Comparison of ENCODE assay signal across 14 cellular contexts in the genomic region with DNA sequence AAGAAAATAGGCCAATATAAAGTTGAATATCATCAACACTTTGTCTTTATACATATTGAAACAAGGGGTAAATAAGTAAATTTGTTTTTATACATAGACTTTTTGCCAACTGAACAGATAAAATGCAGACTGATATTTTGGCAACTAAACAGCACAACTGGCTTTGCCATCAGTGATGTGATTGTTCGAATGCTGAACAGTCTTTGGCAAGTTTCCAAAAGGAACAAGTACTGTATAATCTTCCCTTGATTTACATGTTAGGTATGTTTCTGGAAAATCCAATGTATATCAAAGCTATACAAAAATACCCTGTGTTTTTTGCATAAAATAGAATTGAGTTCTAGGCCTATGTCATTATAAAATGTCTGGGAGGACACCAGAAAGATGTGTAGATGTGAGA. TPM values are rescaled to one million over a fixed set of nuclear protein-coding genes. Genes with fewer than 3 reads are reported as not detected.
DNase-seq lines count a peak whose midpoint lies in the region; ATAC-seq lines count a peak whose summit lies in the region.
"Had no signal": no experiment of that assay in that cellular context is flagged by ENCODE, and none has a peak within 500 bp of the region (broad histone marks: within the 10 kb centered on the region; RNA-seq: fewer than 3 reads in every experiment).

No MANE protein-coding gene starts in this region.

- ATAC-seq in HG03135 (IDR thresholded peaks at IDR 0.05; ENCODE audit: unreplicated experiment) (no peak), left colon (no peak)
- ATAC-seq: GM12878 had no signal

- peak; percentile 1 for DNase-seq in NCI-H748 (lab: John Stamatoyannopoulos, UW; ENCODE audit: unreplicated experiment)
- no peak for DNase-seq in NCI-H748 treated with DMSO at 0.1 percent for 48 hours (lab: John Stamatoyannopoulos, UW)
- DNase-seq in NCI-H1048 (lab: John Stamatoyannopoulos, UW): peak; percentile 23
- DNase-seq in globus pallidus (ENCODE audit: low spot score): peak; percentile 39
- DNase-seq in NCI-H2227 (lab: John Stamatoyannopoulos, UW; ENCODE audit: unreplicated experiment): no peak
- DNase-seq in left colon: no peak
- DNase-seq: C1 segment of cervical spinal cord; Calu3; CD4-positive, alpha-beta T cell; DMS 273 treated with DMSO at 0.1 percent for 48 hours had no signal

- intact Hi-C loops in left colon (cut with DNase I, micrococcal nuclease): no loop called here

RNA-seq across cellular contexts. Expression of a gene that starts 18.2 kb away (rescaled TPM):
- total RNA-seq in left colon: not detected
- total RNA-seq: B cell; CD4-positive, alpha-beta T cell; GM12878; H1 had no signal

Comparison
In these comparisons a context has a peak if more than half of its experiments do, and no peak if none do; other contexts are left out.
1. DNase-seq: peak in NCI-H748 (single experiment), NCI-H1048 (single experiment) and globus pallidus (single experiment); none in NCI-H748 treated with DMSO at 0.1 percent for 48 hours (single experiment), NCI-H2227 (single experiment) and left colon (0 of 2).